In genomic region chr6:150710236-150710635, GRCh38 we compare ENCODE assay signal across 22 cellular contexts.
"Had no signal": no experiment of that assay in that cellular context is flagged by ENCODE, and none has a peak within 500 bp of the region (broad histone marks: within the 10 kb centered on the region; RNA-seq: fewer than 3 reads in every experiment).

No MANE protein-coding gene starts in this region.

- H3K4me3 Mint-ChIP-seq: activated naive CD4-positive, alpha-beta T cell treated with anti-CD3 and anti-CD28 coated beads, Interleukin-2, amount 50 U/mL, for 24 hours; activated T-cell treated with anti-CD3 and anti-CD28 coated beads, Interleukin-2, amount 50 U/mL, for 72 hours; dendritic cell treated with granulocyte-macrophage colony-stimulating factor and Interleukin-4, amounts not matched to agents 40 ng/mL and 50 ng/mL, for 4 days; effector memory CD8-positive, alpha-beta T cell; stimulated activated naive CD8-positive, alpha-beta T cell treated with anti-CD3 and anti-CD28 coated beads, Interleukin-15, Interleukin-2, amounts not matched to agents 100 ng/mL and 50 ng/mL, for 24 hours had no signal

- ATAC-seq: activated T-cell treated with anti-CD3 and anti-CD28 coated beads, Interleukin-2, amount 50 U/mL, for 72 hours; effector memory CD8-positive, alpha-beta T cell; left lung had no signal

- H3K36me3 ChIP-seq: left lung, right atrium auricular region, suprapubic skin, upper lobe of left lung had no signal

- H3K27me3 ChIP-seq: left lung, right atrium auricular region, suprapubic skin, upper lobe of left lung had no signal

- FAIRE-seq: astrocyte, frontal cortex, keratinocyte had no signal

- H3K4me1 Mint-ChIP-seq: activated naive CD4-positive, alpha-beta T cell treated with anti-CD3 and anti-CD28 coated beads, Interleukin-2, amount 50 U/mL, for 24 hours had no signal

- H3K27me3 Mint-ChIP-seq: effector memory CD8-positive, alpha-beta T cell; progenitor cell of endocrine pancreas had no signal

- H3K9me3 ChIP-seq: left lung, right atrium auricular region, suprapubic skin, upper lobe of left lung had no signal

- DNase-seq: activated CD4-positive, alpha-beta T cell treated with anti-CD3 and anti-CD28 coated beads for 1 hour; activated CD4-positive, alpha-beta T cell treated with anti-CD3 and anti-CD28 coated beads, Interleukin-2, amount 50 U/mL, for 4 hours; activated gamma-delta T cell; activated T-cell treated with anti-CD3 and anti-CD28 coated beads, Interleukin-2, amount 50 U/mL, for 72 hours; effector memory CD8-positive, alpha-beta T cell; head of caudate nucleus; left lung; midbrain; SW 1271; T-helper 2 cell; upper lobe of left lung had no signal

- H3K27ac ChIP-seq: epithelial cell of prostate, left lung, right atrium auricular region, suprapubic skin, VCaP had no signal

- H3K27ac Mint-ChIP-seq: activated naive CD4-positive, alpha-beta T cell treated with anti-CD3 and anti-CD28 coated beads, Interleukin-2, amount 50 U/mL, for 24 hours; activated T-cell treated with anti-CD3 and anti-CD28 coated beads, Interleukin-2, amount 50 U/mL, for 72 hours; dendritic cell treated with granulocyte-macrophage colony-stimulating factor and Interleukin-4, amounts not matched to agents 40 ng/mL and 50 ng/mL, for 4 days; effector memory CD8-positive, alpha-beta T cell; progenitor cell of endocrine pancreas; stimulated activated naive CD8-positive, alpha-beta T cell treated with anti-CD3 and anti-CD28 coated beads, Interleukin-15, Interleukin-2, amounts not matched to agents 100 ng/mL and 50 ng/mL, for 24 hours had no signal

- H3K4me3 ChIP-seq: left lung, right atrium auricular region, suprapubic skin, upper lobe of left lung had no signal

- H3K9me3 Mint-ChIP-seq: activated naive CD4-positive, alpha-beta T cell treated with anti-CD3 and anti-CD28 coated beads, Interleukin-2, amount 50 U/mL, for 24 hours; activated T-cell treated with anti-CD3 and anti-CD28 coated beads, Interleukin-2, amount 50 U/mL, for 72 hours; dendritic cell treated with granulocyte-macrophage colony-stimulating factor and Interleukin-4, amounts not matched to agents 40 ng/mL and 50 ng/mL, for 4 days; effector memory CD8-positive, alpha-beta T cell; stimulated activated naive CD8-positive, alpha-beta T cell treated with anti-CD3 and anti-CD28 coated beads, Interleukin-15, Interleukin-2, amounts not matched to agents 100 ng/mL and 50 ng/mL, for 24 hours had no signal
